In the genomic region with DNA sequence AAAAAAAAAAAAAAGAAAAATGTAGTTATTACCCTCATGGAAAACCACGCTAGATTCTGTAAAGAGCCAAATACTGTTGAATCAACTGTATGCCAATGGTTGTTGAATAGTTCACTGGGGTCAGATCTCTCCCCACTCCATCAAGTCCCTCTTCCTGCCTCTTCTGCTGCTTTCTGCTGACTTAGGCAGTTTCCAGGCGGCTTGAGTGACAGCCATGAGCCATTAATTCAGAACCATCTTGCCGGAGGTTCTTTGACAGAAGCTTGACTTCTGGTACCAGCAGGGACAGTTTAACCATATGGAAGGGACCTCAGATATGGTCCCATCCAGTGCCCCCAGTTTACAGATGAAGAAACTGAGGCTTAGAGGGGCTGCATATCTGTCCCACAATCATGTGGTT, we compare ENCODE assay signal across 10 cellular contexts. TPM values are rescaled to one million over a fixed set of nuclear protein-coding genes. Genes with fewer than 3 reads are reported as not detected.
"Had no signal": no experiment of that assay in that cellular context is flagged by ENCODE, and none has a peak within 500 bp of the region (broad histone marks: within the 10 kb centered on the region; RNA-seq: fewer than 3 reads in every experiment).

No MANE protein-coding gene starts in this region.

- H3K4me2 ChIP-seq: KMS-11 had no signal

- DNase-seq: GOT3, H9, HCEC 1CT, HFFc6, Karpas-422, KBM-7 had no signal

- H3K9me3 Mint-ChIP-seq: H9, HFFc6 had no signal

- H3K9ac ChIP-seq: KMS-11 had no signal

- H3K27ac ChIP-seq: KMS-11 had no signal

- H3K27ac Mint-ChIP-seq: H9, HFFc6 had no signal

- FAIRE-seq: H54, HTR-8/SVneo had no signal

- H3K4me3 Mint-ChIP-seq: H9, HFFc6 had no signal

RNA-seq across cellular contexts. Expression of gene TSPAN11, which starts 34.5 kb away (rescaled TPM):
- total RNA-seq: HT-29 had no signal
